In genomic region chr13:48731957-48732569, GRCh38 we compare ENCODE assay signal across 8 cellular contexts.
DNase-seq lines count a peak whose midpoint lies in the region; ATAC-seq and TF ChIP-seq lines count a peak whose summit lies in the region.

No MANE protein-coding gene starts in this region.

- no peaks in the 10 kb centered on the region for H4K20me1 ChIP-seq in OCI-LY1 (ENCODE audit: insufficient read depth, low read length)

- POLR2A ChIA-PET in CD4-positive, alpha-beta memory T cell (lab: Charles Lee; ENCODE audit: partially characterized antibody): no interaction called here

- H3K4me3 Mint-ChIP-seq in CD4-positive, alpha-beta memory T cell: peak overlapping the region; percentile 60 to 89 (median 84)

- no peaks in the 10 kb centered on the region for H3K4me1 ChIP-seq in CD4-positive, alpha-beta memory T cell (ENCODE audit: insufficient read depth, low read length)
- H3K4me1 ChIP-seq in OCI-LY1 (ENCODE audit: insufficient read depth, low read length, severe bottlenecking) (peaks cover 3% of the 10 kb centered on the region), right cardiac atrium (ENCODE audit: control insufficient read depth, insufficient read depth, low read length) (peaks cover 3% of the 10 kb centered on the region)

- H3F3A ChIP-seq in OCI-LY1 (ENCODE audit: insufficient read depth, low read length): no peaks in the 10 kb centered on the region

- no peak overlapping the region for H3K27ac ChIP-seq in CD4-positive, alpha-beta memory T cell (ENCODE audit: low read depth, low read length)
- H3K27ac ChIP-seq in OCI-LY1 (ENCODE audit: low read depth, low read length, poor library complexity, severe bottlenecking): no peak overlapping the region
- H3K27ac ChIP-seq in right cardiac atrium (ENCODE audit: low read length): peak overlapping the region; percentile 44

- intact Hi-C loops in CD4-positive, alpha-beta memory T cell (cut with micrococcal nuclease): loop anchor here (1.0 kb wide), 3 partner anchors 37 to 398 kb away; no protein-coding TSS in a partner anchor
- intact Hi-C loops in right cardiac atrium (cut with DNase I): no loop called here

- H3K9me2 ChIP-seq in OCI-LY1 (ENCODE audit: low read depth, low read length): no peaks in the 10 kb centered on the region

- peak; percentile 97 for TF ChIP-seq CTCF in OCI-LY1 (IDR thresholded peaks at IDR 0.05; ENCODE audit: low read length)

- peaks cover 0 to 3% of the 10 kb centered on the region in 2 donors for H3K27me3 Mint-ChIP-seq in CD4-positive, alpha-beta memory T cell

- H3K9me3 Mint-ChIP-seq in CD4-positive, alpha-beta memory T cell: no peaks in the 10 kb centered on the region

- no peak overlapping the region for H3K4me3 ChIP-seq in CD4-positive, alpha-beta memory T cell (ENCODE audit: low read length in 2 of 2)
- H3K4me3 ChIP-seq in OCI-LY1 (ENCODE audit: low read depth, low read length, poor library complexity, severe bottlenecking) (no peak overlapping the region), right cardiac atrium (ENCODE audit: low read length) (no peak overlapping the region)

- ATAC-seq in GM21737 (IDR thresholded peaks at IDR 0.05; ENCODE audit: unreplicated experiment) (peak; percentile 55), right cardiac atrium (peak; percentile 22 to 53), GM21717 (IDR thresholded peaks at IDR 0.05; ENCODE audit: unreplicated experiment) (no peak)

- no peaks in the 10 kb centered on the region for H3K27me3 ChIP-seq in CD4-positive, alpha-beta memory T cell (ENCODE audit: insufficient read depth, low read length)
- H3K27me3 ChIP-seq in OCI-LY1 (ENCODE audit: insufficient read depth, low read length) (no peaks in the 10 kb centered on the region), right cardiac atrium (ENCODE audit: control insufficient read depth, insufficient read depth) (no peaks in the 10 kb centered on the region)

- H3K4me2 ChIP-seq in OCI-LY1 (ENCODE audit: low read length): peak overlapping the region; percentile 30; the same call in 1 of the 2 replicates

- WGBS in right cardiac atrium: 51% methylated on average over 16 of the region's 16 CpGs

- no peaks in the 10 kb centered on the region for H3K36me3 ChIP-seq in CD4-positive, alpha-beta memory T cell (ENCODE audit: insufficient read depth, low read length)
- H3K36me3 ChIP-seq in OCI-LY1 (ENCODE audit: insufficient read depth, low read length): no peaks in the 10 kb centered on the region

- peak in 4 of 5 donors; percentile 38 to 54 (median 50) for DNase-seq in CD4-positive, alpha-beta memory T cell
- DNase-seq in activated gamma-delta T cell treated with Interleukin-2 at 50 U/mL for 16 hours (peak; percentile 50), right cardiac atrium (peak in 2 of 3 donors; percentile 73 to 74), hepatic stellate cell (ENCODE audit: low spot score) (no peak)
- peak; percentile 57 for DNase-seq in stimulated activated CD4-positive, alpha-beta T cell treated with anti-CD3 and anti-CD28 coated beads, Interleukin-1b, Interleukin-23, amount 100 ng/mL, for 48 hours

- H3K27ac Mint-ChIP-seq in CD4-positive, alpha-beta memory T cell: peak overlapping the region in 3 of 7 donors; percentile 53 to 75 (median 60)

- no peaks in the 10 kb centered on the region for H3K36me3 Mint-ChIP-seq in CD4-positive, alpha-beta memory T cell

- no peaks in the 10 kb centered on the region for H3K79me2 ChIP-seq in OCI-LY1 (ENCODE audit: insufficient read depth, low read length)

- peaks cover 10 to 17% (median 15%) of the 10 kb centered on the region in 4 donors for H3K4me1 Mint-ChIP-seq in CD4-positive, alpha-beta memory T cell

- no peaks in the 10 kb centered on the region for H3K9me3 ChIP-seq in CD4-positive, alpha-beta memory T cell (ENCODE audit: control insufficient read depth in 1 of 2, low read length in 2 of 2)
- H3K9me3 ChIP-seq in OCI-LY1 (ENCODE audit: low read length): no peaks in the 10 kb centered on the region
- H3K9me3 ChIP-seq in right cardiac atrium (ENCODE audit: control insufficient read depth, low read length): no peaks in the 10 kb centered on the region

- H2AFZ ChIP-seq in OCI-LY1 (ENCODE audit: low read length): no peak overlapping the region

- H3K9ac ChIP-seq in OCI-LY1 (ENCODE audit: low read length): no peak overlapping the region

- CTCF ChIA-PET in CD4-positive, alpha-beta memory T cell (lab: Charles Lee; ENCODE audit: partially characterized antibody): interaction anchor here (0.7 to 2.8 kb wide), 25 partner anchors 8 to 399 kb away, joined by 3 to 31 read pairs (median 5); no protein-coding TSS in a partner anchor
